In genomic region chr1:37677808-37678207, GRCh38 we compare ENCODE assay signal across 21 cellular contexts. TPM values are rescaled to one million over a fixed set of nuclear protein-coding genes. Genes with fewer than 3 reads are reported as not detected.
DNase-seq lines count a peak whose midpoint lies in the region; FAIRE-seq and TF ChIP-seq lines count a peak whose summit lies in the region.
"Had no signal": no experiment of that assay in that cellular context is flagged by ENCODE, and none has a peak within 500 bp of the region (broad histone marks: within the 10 kb centered on the region; RNA-seq: fewer than 3 reads in every experiment).

No MANE protein-coding gene starts in this region.

- H3K9ac ChIP-seq in BLaER1, result no peak overlapping the region

- H3K9me3 ChIP-seq in BLaER1 (no peaks in the 10 kb centered on the region), OCI-LY7 (ENCODE audit: low read length) (no peaks in the 10 kb centered on the region), uterus (no peaks in the 10 kb centered on the region), tibial nerve (no peaks in the 10 kb centered on the region)

- no peaks in the 10 kb centered on the region for H3K9me2 ChIP-seq in OCI-LY7 (ENCODE audit: insufficient read depth, low read length)

- H3K4me3 ChIP-seq in BLaER1, result no peak overlapping the region
- no peak overlapping the region for H3K4me3 ChIP-seq in OCI-LY7 (ENCODE audit: low read depth, low read length, poor library complexity, severe bottlenecking)
- no peak overlapping the region for H3K4me3 ChIP-seq in uterus
- no peak overlapping the region for H3K4me3 ChIP-seq in tibial nerve

- DNase-seq in GM12892 (ENCODE audit: insufficient read length) (no peak), OCI-LY7 (ENCODE audit: low spot score) (peak; percentile 13), uterus (no peak), NCI-H2196 (lab: John Stamatoyannopoulos, UW; ENCODE audit: unreplicated experiment) (no peak), frontal cortex (ENCODE audit: low spot score in 2 of 2) (no peak), tibial nerve (ENCODE audit: low spot score in 2 of 2) (no peak)
- DNase-seq: ACHN; CD8-positive, alpha-beta T cell; COR-L47; DMS153; DMS79 treated with DMSO at 0.1 percent for 48 hours; GDM1; HCEC 1CT; HFFc6; KG1 had no signal

- H3K27me3 ChIP-seq in BLaER1, result peaks cover 24% of the 10 kb centered on the region; the same call in 1 of the 2 replicates
- no peaks in the 10 kb centered on the region for H3K27me3 ChIP-seq in uterus
- H3K27me3 ChIP-seq in tibial nerve, result no peaks in the 10 kb centered on the region

- TF ChIP-seq POLR2A in GM12892 (IDR thresholded peaks at IDR 0.05; ENCODE audit: low read depth, low read length), result no peak
- TF ChIP-seq POLR2A in uterus (IDR thresholded peaks at IDR 0.05), result no peak
- TF ChIP-seq POLR2A in tibial nerve (IDR thresholded peaks at IDR 0.05), result no peak

- TF ChIP-seq EP300 in tibial nerve (IDR thresholded peaks at IDR 0.05), result no peak

- no peak for TF ChIP-seq CTCF in OCI-LY7 (conservative IDR thresholded peaks at IDR 0.05; ENCODE audit: low read length)
- no peak for TF ChIP-seq CTCF in uterus (IDR thresholded peaks at IDR 0.05)
- TF ChIP-seq CTCF in tibial nerve (IDR thresholded peaks at IDR 0.05), result no peak

- H2AFZ ChIP-seq in OCI-LY7 (ENCODE audit: low read length), result peak overlapping the region; percentile 96; the same call in 1 of the 2 replicates

- H3K27ac ChIP-seq in BLaER1, result no peak overlapping the region
- H3K27ac ChIP-seq in OCI-LY7 (ENCODE audit: low read depth, low read length, poor library complexity, severe bottlenecking), result peak overlapping the region; percentile 8
- peak overlapping the region; percentile 84 to 87 for H3K27ac ChIP-seq in uterus
- no peak overlapping the region for H3K27ac ChIP-seq in tibial nerve

- FAIRE-seq in GM12892 (lab: Jason Lieb, UNC) (peak; percentile 82), frontal cortex (lab: Jason Lieb, UNC) (no peak)
- FAIRE-seq: D721Med, GM18507 had no signal

- H3K36me3 ChIP-seq in BLaER1, result peaks cover 12% of the 10 kb centered on the region
- H3K36me3 ChIP-seq in OCI-LY7 (ENCODE audit: insufficient read depth, low read length), result peaks cover 26% of the 10 kb centered on the region; the same call in 1 of the 2 replicates
- H3K36me3 ChIP-seq in uterus, result no peaks in the 10 kb centered on the region
- peaks cover 0 to 22% (median 0%) of the 10 kb centered on the region in 3 donors for H3K36me3 ChIP-seq in tibial nerve

- peaks cover 2% of the 10 kb centered on the region; the same call in 1 of the 2 replicates for H4K20me1 ChIP-seq in BLaER1
- no peaks in the 10 kb centered on the region for H4K20me1 ChIP-seq in OCI-LY7 (ENCODE audit: insufficient read depth, low read length)

- 67 to 84% methylated on average over 5 of the region's 5 CpGs for WGBS in tibial nerve, 2 donors

- no peaks in the 10 kb centered on the region for H3K79me2 ChIP-seq in OCI-LY7 (ENCODE audit: insufficient read depth, low read depth, low read length)

- no TSS peak for BruUV-seq in OCI-LY7 (replicated peaks; lab: Mats Ljungman, UMichigan)

- CTCF ChIA-PET in OCI-LY7 (lab: Charles Lee; ENCODE audit: unreplicated experiment), result interaction anchor here (1.9 kb wide), 1 partner anchor 12 kb away, joined by 6 read pairs; no protein-coding TSS in a partner anchor

- H3K4me1 ChIP-seq in BLaER1, result peaks cover 53% of the 10 kb centered on the region
- H3K4me1 ChIP-seq in OCI-LY7 (ENCODE audit: insufficient read depth, low read length, poor library complexity, severe bottlenecking), result peaks cover 58% of the 10 kb centered on the region
- peaks cover 15 to 21% of the 10 kb centered on the region in 2 donors for H3K4me1 ChIP-seq in uterus
- peaks cover 0 to 8% (median 3%) of the 10 kb centered on the region in 4 donors for H3K4me1 ChIP-seq in tibial nerve

- H3K4me2 ChIP-seq in BLaER1 (peak overlapping the region; percentile 82; the same call in 1 of the 2 replicates), OCI-LY7 (ENCODE audit: low read length) (peak overlapping the region; percentile 76; the same call in 1 of the 2 replicates)

- intact Hi-C loops in OCI-LY7 (cut with micrococcal nuclease; ENCODE audit: unreplicated experiment) (no loop called here), uterus (cut with DNase I; ENCODE audit: low total_unique reads) (loop anchor here (5.0 kb wide), 1 partner anchor 71 kb away; no protein-coding TSS in a partner anchor)

- POLR2A ChIA-PET in OCI-LY7 (lab: Charles Lee), result interaction anchor here (0.6 to 1.7 kb wide), 5 partner anchors 11 to 204 kb away, joined by 3 to 10 read pairs (median 4); partner anchors contain the start of gene GNL2

RNA-seq across cellular contexts. Expression of gene CDCA8, which starts 14.5 kb away (rescaled TPM):
- 22.7 TPM for polyA plus RNA-seq in GM12892 (2012; ENCODE audit: missing spikeins)
- total RNA-seq in OCI-LY7 (2014; rRNA removed; shearing (Covaris generic)), result 55.2 and 60.0 TPM in 2 replicates
- total RNA-seq in OCI-LY7 (2022) (111 and 126 TPM in 2 replicates), uterus (1 to 10 TPM in 1 of 4 donors, under 1 TPM in 1, not detected in 2; 0.18 to 5.9 TPM), frontal cortex (0.82 TPM), tibial nerve (under 1 TPM in 3 of 4 donors, not detected in 1; 0.66 to 0.98 (median 0.90) TPM)

RNA-seq across cellular contexts. Expression of gene RSPO1, which starts 43.1 kb away (rescaled TPM):
- not detected for polyA plus RNA-seq in GM12892 (2012; ENCODE audit: missing spikeins)
- not detected in 2 replicates for total RNA-seq in OCI-LY7 (2014; rRNA removed; shearing (Covaris generic))
- not detected in 2 replicates for total RNA-seq in OCI-LY7 (2022)
- 10 to 100 TPM in 3 of 4 donors, 1 to 10 TPM in 1; 4.6 to 74.6 (median 29.9) TPM for total RNA-seq in uterus
- not detected for total RNA-seq in frontal cortex
- under 1 TPM in 2 of 4 donors, not detected in 2; 0.20 to 0.21 TPM for total RNA-seq in tibial nerve
- total RNA-seq: CD8-positive, alpha-beta T cell; HFFc6; HT1080 had no signal
- polyA plus RNA-seq: CD14-positive monocyte, IgD-negative memory B cell had no signal

Comparison
In these comparisons a context has a peak if more than half of its experiments do, and no peak if none do; other contexts are left out.
1. H3K27ac ChIP-seq: peak in OCI-LY7 (single experiment) and uterus (2 of 2); none in BLaER1 (single experiment) and tibial nerve (0 of 4).
2. RNA of gene CDCA8, which starts 14.5 kb away (total RNA-seq): 55.2 to 126 TPM in OCI-LY7; 0.66 to 0.98 TPM in tibial nerve, 0.82 TPM in frontal cortex (single experiment) and 0.18 to 5.9 TPM in uterus; every median in the first group is over 4 times any median in the second.